Comparison of ENCODE assay signal across 10 cellular contexts in genomic region chrX:104013158-104013557, GRCh38. TPM values are rescaled to one million over a fixed set of nuclear protein-coding genes. Genes with fewer than 3 reads are reported as not detected.
"Had no signal": no experiment of that assay in that cellular context is flagged by ENCODE, and none has a peak within 500 bp of the region (broad histone marks: within the 10 kb centered on the region; RNA-seq: fewer than 3 reads in every experiment).

No MANE protein-coding gene starts in this region.

- H3K36me3 ChIP-seq: HAP-1 had no signal

- H3K27ac ChIP-seq: GM23248 had no signal

- H3K4me1 ChIP-seq: HAP-1 had no signal

- H3K4me3 ChIP-seq: GM23248, GM23338, HAP-1 had no signal

- DNase-seq: GM23248, GOT3, H9, HCEC 1CT, HFFc6 had no signal

- H3K9me3 ChIP-seq: HAP-1 had no signal

RNA-seq across cellular contexts. Expression of gene H2BW1, which starts 0.3 kb away (rescaled TPM):
- total RNA-seq: GM23248, H1, H4, H7, HFFc6 had no signal
- polyA plus RNA-seq: GM23248, GM23338, H1 had no signal

RNA-seq across cellular contexts. Expression of gene H2BW2, which starts 26.6 kb away (rescaled TPM):
- total RNA-seq: GM23248, GM23338, H1, H4, H7, H9, HFFc6 had no signal
- polyA plus RNA-seq: GM23248 had no signal
